Comparison of ENCODE assay signal across 1 cellular context in the genomic region with DNA sequence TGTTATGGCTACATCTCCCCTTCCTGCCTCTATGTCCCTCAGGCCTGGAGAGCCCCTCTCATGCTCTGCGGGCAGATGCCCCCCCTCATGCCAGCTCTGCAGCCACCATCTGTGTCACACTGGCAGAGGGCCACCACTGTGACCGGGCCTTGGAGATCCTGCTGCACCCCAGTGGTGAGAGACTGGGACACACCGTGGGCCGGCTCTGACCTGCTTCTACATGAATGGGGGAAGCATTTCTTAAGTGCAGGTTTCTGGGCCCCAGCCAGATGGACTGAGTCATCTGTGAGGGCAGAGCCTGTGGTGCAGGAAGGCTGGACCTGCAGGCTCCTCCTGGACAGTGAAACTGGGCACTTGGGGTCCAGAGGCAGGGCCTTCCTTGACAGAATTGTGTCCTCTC.
TF ChIP-seq lines count a peak whose summit lies in the region.

No MANE protein-coding gene starts in this region.

TF ChIP-seq in SK-N-SH, 30 proteins besides CTCF, POLR2A, EP300 and RAD21:
- TF ChIP-seq TCF12 (IDR thresholded peaks at IDR 0.05) (0 out of 2 replicates have a peak, but pooled peaks have one; percentile 10), FOSL2 (IDR thresholded peaks at IDR 0.05; ENCODE audit: borderline replicate concordance, low read depth) (peak; percentile 84), CHD2 (IDR thresholded peaks at IDR 0.05; ENCODE audit: low read length, partially characterized antibody) (peak; percentile 34), SMC3 (IDR thresholded peaks at IDR 0.05; ENCODE audit: low read depth, low read length) (peak; percentile 45; the same call in 1 of the 2 replicates), MXI1 (IDR thresholded peaks at IDR 0.05; ENCODE audit: low read depth, low read length) (peak; percentile 54; the same call in 1 of the 2 replicates), RCOR1 (IDR thresholded peaks at IDR 0.05; ENCODE audit: low read length) (peak; percentile 23; the same call in 1 of the 2 replicates), MEF2A (IDR thresholded peaks at IDR 0.05; ENCODE audit: borderline replicate concordance, low read depth) (no peak), NFIC (IDR thresholded peaks at IDR 0.05; ENCODE audit: borderline replicate concordance) (peak; percentile 88), RFX5 (IDR thresholded peaks at IDR 0.05; ENCODE audit: low read length) (no peak)
TF ChIP-seq in SK-N-SH: peak in this region for 7.
